8 cellular contexts compared by ENCODE assay signal in genomic region chr4:101527186-101527585, GRCh38.
A peak's percentile ranks its signal among the peaks of the same experiment; 100 is the strongest.
DNase-seq lines count a peak whose midpoint lies in the region; ATAC-seq and TF ChIP-seq lines count a peak whose summit lies in the region.

No MANE protein-coding gene starts in this region.

- POLR2A ChIA-PET in A673 (lab: Charles Lee; ENCODE audit: low non-redundant PET), result no interaction called here

- TF ChIP-seq POLR2A in heart left ventricle (IDR thresholded peaks at IDR 0.05), result no peak

- no peaks in the 10 kb centered on the region for H3K36me3 Mint-ChIP-seq in activated naive CD4-positive, alpha-beta T cell treated with anti-CD3 and anti-CD28 coated beads, Interleukin-2, amount 50 U/mL, for 24 hours

- H3K4me1 ChIP-seq in heart left ventricle, result no peaks in the 10 kb centered on the region
- H3K4me1 ChIP-seq in A673 (ENCODE audit: insufficient read depth, low read length, poor library complexity, severe bottlenecking), result no peaks in the 10 kb centered on the region

- intact Hi-C loops in Right ventricle myocardium superior (cut with DNase I), result no loop called here
- intact Hi-C loops in heart left ventricle (cut with DNase I), result no loop called here
- intact Hi-C loops in A673 (cut with micrococcal nuclease; ENCODE audit: unreplicated experiment), result no loop called here

- H3K9me3 ChIP-seq in heart left ventricle (peaks cover 0 to 4% (median 0%) of the 10 kb centered on the region in 12 donors), A673 (ENCODE audit: low read depth, low read length, poor library complexity, severe bottlenecking) (no peaks in the 10 kb centered on the region)

- H3K27ac Mint-ChIP-seq in activated naive CD4-positive, alpha-beta T cell treated with anti-CD3 and anti-CD28 coated beads, Interleukin-2, amount 50 U/mL, for 24 hours, result peak overlapping the region; percentile 3

- peaks cover 22% of the 10 kb centered on the region for H3K4me1 Mint-ChIP-seq in activated naive CD4-positive, alpha-beta T cell treated with anti-CD3 and anti-CD28 coated beads, Interleukin-2, amount 50 U/mL, for 24 hours

- no peak overlapping the region for H3K27ac ChIP-seq in heart left ventricle
- H3K27ac ChIP-seq in A673 (ENCODE audit: low read depth, low read length, poor library complexity, severe bottlenecking), result no peak overlapping the region

- H3K9me3 Mint-ChIP-seq in activated naive CD4-positive, alpha-beta T cell treated with anti-CD3 and anti-CD28 coated beads, Interleukin-2, amount 50 U/mL, for 24 hours, result no peaks in the 10 kb centered on the region

- H3K4me3 ChIP-seq in Jurkat, Clone E6-1 (ENCODE audit: low read length), result no peak overlapping the region
- H3K4me3 ChIP-seq in heart left ventricle (no peak overlapping the region), A673 (ENCODE audit: low read depth, low read length, poor library complexity, severe bottlenecking) (no peak overlapping the region)

- WGBS in heart left ventricle, 4 donors, result 65 to 78% (median 76%) methylated on average over 2 of the region's 2 CpGs

- H3K4me3 Mint-ChIP-seq in activated naive CD4-positive, alpha-beta T cell treated with anti-CD3 and anti-CD28 coated beads, Interleukin-2, amount 50 U/mL, for 24 hours, result no peak overlapping the region

- TF ChIP-seq CTCF in heart left ventricle (IDR thresholded peaks at IDR 0.05), result no peak
- TF ChIP-seq CTCF in A673 (conservative IDR thresholded peaks at IDR 0.05; ENCODE audit: low read depth, low read length), result no peak

- peaks cover 24% of the 10 kb centered on the region for H3K27me3 Mint-ChIP-seq in activated naive CD4-positive, alpha-beta T cell treated with anti-CD3 and anti-CD28 coated beads, Interleukin-2, amount 50 U/mL, for 24 hours

- ATAC-seq in GM21423 (IDR thresholded peaks at IDR 0.05; ENCODE audit: unreplicated experiment) (peak; percentile 94), Right ventricle myocardium superior (ENCODE audit: poor library complexity) (no peak), heart left ventricle (no peak)

- peak; percentile 15 for DNase-seq in Jurkat, Clone E6-1 (ENCODE audit: low read depth, low spot score)
- peak; percentile 18 to 24 for DNase-seq in stimulated activated CD8-positive, alpha-beta memory T cell treated with anti-CD3 and anti-CD28 coated beads, Interleukin-4, amount 100 ng/mL, for 1 hour (ENCODE audit: low read depth in 2 of 2, low spot score in 1 of 2)
- DNase-seq in Right ventricle myocardium superior (no peak), heart left ventricle (no peak), NCI-H1694 treated with DMSO at 0.1 percent for 48 hours (lab: John Stamatoyannopoulos, UW) (no peak), A673 (ENCODE audit: low spot score) (no peak)

- CTCF ChIA-PET in A673 (lab: Charles Lee), result no interaction called here

- H3K36me3 ChIP-seq in heart left ventricle (no peaks in the 10 kb centered on the region), A673 (ENCODE audit: insufficient read depth, low read length, poor library complexity, severe bottlenecking) (no peaks in the 10 kb centered on the region)

- H3K27me3 ChIP-seq in heart left ventricle (no peaks in the 10 kb centered on the region), A673 (replicated peaks; ENCODE audit: insufficient read depth, low read depth, low read length, poor library complexity) (no peaks in the 10 kb centered on the region)

- BruUV-seq in A673 (replicated peaks; lab: Mats Ljungman, UMichigan), result no TSS peak

Comparison
In these comparisons a context has a peak if more than half of its experiments do, and no peak if none do; other contexts are left out.
1. DNase-seq: peak in Jurkat, Clone E6-1 (single experiment) and stimulated activated CD8-positive, alpha-beta memory T cell treated with anti-CD3 and anti-CD28 coated beads, Interleukin-4, amount 100 ng/mL, for 1 hour (2 of 2); none in Right ventricle myocardium superior (single experiment), heart left ventricle (0 of 5), NCI-H1694 treated with DMSO at 0.1 percent for 48 hours (single experiment) and A673 (single experiment).